In genomic region chr1:210330279-210330866, GRCh38 we compare ENCODE assay signal across 11 cellular contexts. TPM values are rescaled to one million over a fixed set of nuclear protein-coding genes. Genes with fewer than 3 reads are reported as not detected.
DNase-seq lines count a peak whose midpoint lies in the region; ATAC-seq and TF ChIP-seq lines count a peak whose summit lies in the region.
"Had no signal": no experiment of that assay in that cellular context is flagged by ENCODE, and none has a peak within 500 bp of the region (broad histone marks: within the 10 kb centered on the region; RNA-seq: fewer than 3 reads in every experiment).

No MANE protein-coding gene starts in this region.

- no peaks in the 10 kb centered on the region for H3K27me3 ChIP-seq in ACC112 (ENCODE audit: insufficient read depth, low read length)
- no peaks in the 10 kb centered on the region for H3K27me3 ChIP-seq in hepatocyte
- no peaks in the 10 kb centered on the region for H3K27me3 ChIP-seq in sigmoid colon
- H3K27me3 ChIP-seq: upper lobe of left lung had no signal

- H3K4me1 ChIP-seq in ACC112 (ENCODE audit: control insufficient read depth, insufficient read depth, low read length, unreplicated experiment): peaks cover 6% of the 10 kb centered on the region
- peaks cover 12% of the 10 kb centered on the region for H3K4me1 ChIP-seq in hepatocyte (ENCODE audit: insufficient read depth)
- peaks cover 0 to 21% (median 20%) of the 10 kb centered on the region in 4 donors for H3K4me1 ChIP-seq in sigmoid colon

- no peaks in the 10 kb centered on the region for H4K20me1 ChIP-seq in hepatocyte (ENCODE audit: insufficient read depth, poor library complexity, severe bottlenecking)

- 71% methylated on average over 7 of the region's 7 CpGs for WGBS in hepatocyte (ENCODE audit: low lambda C conversion rate, missing lambda C conversion rate)
- 51 to 68% methylated on average over 7 of the region's 7 CpGs for WGBS in sigmoid colon, 2 donors

- TF ChIP-seq CTCF in RWPE1 (conservative IDR thresholded peaks at IDR 0.05; ENCODE audit: low read depth) (no peak), hepatocyte (IDR thresholded peaks at IDR 0.05; ENCODE audit: poor library complexity) (no peak), sigmoid colon (IDR thresholded peaks at IDR 0.05) (no peak)

- POLR2A ChIA-PET in RWPE1 (lab: Yijun Ruan, JAX; ENCODE audit: low non-redundant PET): interaction anchor here (0.5 kb wide), 1 partner anchor 99 kb away, joined by 3 read pairs; no protein-coding TSS in a partner anchor

- no peak overlapping the region for H2AFZ ChIP-seq in ACC112 (ENCODE audit: low read length, unreplicated experiment)
- H2AFZ ChIP-seq in hepatocyte: no peak overlapping the region

- peak overlapping the region; percentile 85 for H3K4me3 ChIP-seq in ACC112 (ENCODE audit: low read depth, low read length)
- no peak overlapping the region for H3K4me3 ChIP-seq in hepatocyte
- H3K4me3 ChIP-seq in sigmoid colon: no peak overlapping the region

- H3K9me2 ChIP-seq in hepatocyte (replicated peaks; ENCODE audit: insufficient read depth): no peaks in the 10 kb centered on the region

- H3K4me2 ChIP-seq in hepatocyte: peak overlapping the region; percentile 88

- DNase-seq in DMS79 (lab: John Stamatoyannopoulos, UW) (peak; percentile 80), RWPE1 (ENCODE audit: low spot score) (peak; percentile 14), hepatocyte (ENCODE audit: low spot score) (peak; percentile 13), sigmoid colon (no peak), germinal center (ENCODE audit: low spot score) (no peak)
- DNase-seq in stimulated activated CD4-positive, alpha-beta T cell treated with anti-CD3 and anti-CD28 coated beads, Interleukin-4, amount 100 ng/mL, for 24 hours: no peak
- DNase-seq: anterior cingulate cortex; stimulated activated CD4-positive, alpha-beta T cell treated with anti-CD3 and anti-CD28 coated beads, Interleukin-2, amount 100 ng/mL, for 24 hours; upper lobe of left lung had no signal

- intact Hi-C loops in sigmoid colon (cut with DNase I): no loop called here

- H3K36me3 ChIP-seq in ACC112 (ENCODE audit: insufficient read depth, low read length): no peaks in the 10 kb centered on the region
- no peaks in the 10 kb centered on the region for H3K36me3 ChIP-seq in hepatocyte (replicated peaks; ENCODE audit: insufficient read depth, low read depth)
- H3K36me3 ChIP-seq in sigmoid colon: no peaks in the 10 kb centered on the region
- H3K36me3 ChIP-seq: upper lobe of left lung had no signal

- CTCF ChIA-PET in RWPE1 (lab: Yijun Ruan, JAX): interaction anchor here (0.6 kb wide), 1 partner anchor 954 kb away, joined by 4 read pairs; no protein-coding TSS in a partner anchor

- H3K27ac ChIP-seq in ACC112 (ENCODE audit: low read depth, low read length) (no peak overlapping the region), RWPE1 (no peak overlapping the region), hepatocyte (no peak overlapping the region), sigmoid colon (no peak overlapping the region)

- no peaks in the 10 kb centered on the region for H3K79me2 ChIP-seq in ACC112 (ENCODE audit: control insufficient read depth, insufficient read depth, low read length, unreplicated experiment)
- H3K79me2 ChIP-seq in hepatocyte: no peaks in the 10 kb centered on the region

- TF ChIP-seq POLR2A in sigmoid colon (IDR thresholded peaks at IDR 0.05): no peak

- ATAC-seq in HG03135 (IDR thresholded peaks at IDR 0.05; ENCODE audit: unreplicated experiment): no peak

- H3K9me3 ChIP-seq in hepatocyte (ENCODE audit: low read depth): no peaks in the 10 kb centered on the region
- H3K9me3 ChIP-seq in sigmoid colon: no peaks in the 10 kb centered on the region
- H3K9me3 ChIP-seq: upper lobe of left lung had no signal

- no peak for TF ChIP-seq EP300 in sigmoid colon (IDR thresholded peaks at IDR 0.05)

RNA-seq across cellular contexts. Expression of gene HHAT, which starts 1.7 kb away (rescaled TPM):
- total RNA-seq in hepatocyte (6.3 and 9.4 TPM in 2 replicates), sigmoid colon (1 to 10 TPM; 2.0 to 6.4 (median 3.6) TPM)
- polyA plus RNA-seq in hepatocyte (3.9 and 5.3 TPM in 2 replicates), sigmoid colon (1 to 10 TPM in 2 of 3 donors, under 1 TPM in 1; 0.46 to 2.1 (median 1.8) TPM)

Comparison
In these comparisons a context has a peak if more than half of its experiments do, and no peak if none do; other contexts are left out.
1. DNase-seq: peak in DMS79 (single experiment), RWPE1 (single experiment) and hepatocyte (single experiment); none in sigmoid colon (single experiment), germinal center (single experiment) and stimulated activated CD4-positive, alpha-beta T cell treated with anti-CD3 and anti-CD28 coated beads, Interleukin-4, amount 100 ng/mL, for 24 hours (single experiment).